ENCODE assay signal across 1 cellular context in genomic region chr11:516934-517685, GRCh38. TPM values are rescaled to one million over a fixed set of nuclear protein-coding genes. Genes with fewer than 3 reads are reported as not detected.
"Had no signal": no experiment of that assay in that cellular context is flagged by ENCODE, and none has a peak within 500 bp of the region (broad histone marks: within the 10 kb centered on the region; RNA-seq: fewer than 3 reads in every experiment).

No MANE protein-coding gene starts in this region.

RNA-seq across cellular contexts. Expression of gene LMNTD2, which starts 43.4 kb away (rescaled TPM):
- total RNA-seq: frontal cortex had no signal
